In the genomic region with DNA sequence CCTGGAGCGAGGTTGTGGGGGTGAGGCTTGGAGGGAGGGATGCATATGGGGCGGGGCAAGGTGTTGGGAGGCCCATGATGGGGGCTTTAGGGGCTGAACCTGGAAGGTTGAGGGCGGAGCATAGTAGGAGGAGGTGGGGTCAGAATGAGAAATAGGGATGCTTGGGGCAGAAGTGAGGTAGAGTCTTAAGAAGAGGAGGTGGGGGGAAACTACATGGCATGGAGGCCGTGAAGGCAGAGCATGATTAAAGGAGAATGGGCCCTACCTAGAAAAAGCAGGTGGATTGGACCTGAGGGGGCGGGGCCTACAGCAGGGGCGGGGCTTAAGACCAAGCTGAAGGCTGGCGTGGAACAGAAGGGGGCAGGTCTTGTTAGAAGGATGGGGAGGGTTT, we compare ENCODE assay signal across 9 cellular contexts. TPM values are rescaled to one million over a fixed set of nuclear protein-coding genes. Genes with fewer than 3 reads are reported as not detected.
DNase-seq lines count a peak whose midpoint lies in the region; ATAC-seq, FAIRE-seq and TF ChIP-seq lines count a peak whose summit lies in the region.
"Had no signal": no experiment of that assay in that cellular context is flagged by ENCODE, and none has a peak within 500 bp of the region (broad histone marks: within the 10 kb centered on the region; RNA-seq: fewer than 3 reads in every experiment).

No MANE protein-coding gene starts in this region.

- no peak for TF ChIP-seq POLR2A in esophagus muscularis mucosa (IDR thresholded peaks at IDR 0.05; ENCODE audit: low read depth)

- intact Hi-C loops in esophagus muscularis mucosa (cut with DNase I), result no loop called here

- no peak overlapping the region for H2AFZ ChIP-seq in Loucy (ENCODE audit: low read length)

- no peaks in the 10 kb centered on the region for H3K27me3 ChIP-seq in Loucy (ENCODE audit: insufficient read depth, low read length, poor library complexity, severe bottlenecking)
- H3K27me3 ChIP-seq in esophagus muscularis mucosa, result no peaks in the 10 kb centered on the region

- H4K20me1 ChIP-seq in Loucy (ENCODE audit: insufficient read depth, low read length, poor library complexity, severe bottlenecking), result peaks cover 18% of the 10 kb centered on the region

- peak overlapping the region; percentile 95 for H3K4me3 ChIP-seq in Loucy (ENCODE audit: low read length, poor library complexity, severe bottlenecking)
- H3K4me3 ChIP-seq in esophagus muscularis mucosa, result peak overlapping the region; percentile 85 to 99 (median 90)
- H3K4me3 ChIP-seq in skin epidermis, result peak overlapping the region; percentile 57 to 98 (median 86)

- TF ChIP-seq CTCF in Loucy (conservative IDR thresholded peaks at IDR 0.05; ENCODE audit: low read length) (no peak), esophagus muscularis mucosa (IDR thresholded peaks at IDR 0.05) (no peak), D721Med (IDR thresholded peaks at IDR 0.05; ENCODE audit: insufficient read depth, missing control alignments) (no peak)

- WGBS in esophagus muscularis mucosa, result 44% methylated on average over 7 of the region's 7 CpGs

- no peaks in the 10 kb centered on the region for H3K9me2 ChIP-seq in Loucy (replicated peaks; ENCODE audit: low read depth, low read length)

- ATAC-seq in GM18502 (IDR thresholded peaks at IDR 0.05; ENCODE audit: poor library complexity, unreplicated experiment), result peak; percentile 19
- no peak for ATAC-seq in GM21390 (IDR thresholded peaks at IDR 0.05; ENCODE audit: unreplicated experiment)

- DNase-seq in activated CD4-positive, alpha-beta T cell treated with anti-CD3 and anti-CD28 coated beads, Interleukin-2, amount 50 U/mL, for 4 hours, result peak; percentile 63 to 65
- DNase-seq in esophagus muscularis mucosa (ENCODE audit: extremely low spot score) (no peak), GOT3 (lab: John Stamatoyannopoulos, UW) (no peak), D721Med (ENCODE audit: insufficient read length, low spot score) (no peak)

- FAIRE-seq in D721Med (lab: Jason Lieb, UNC), result no peak

- H3K9ac ChIP-seq in Loucy (ENCODE audit: low read depth, low read length, poor library complexity, severe bottlenecking), result no peak overlapping the region

- peak overlapping the region; percentile 51 for H3K4me2 ChIP-seq in Loucy (ENCODE audit: low read depth, low read length, poor library complexity, severe bottlenecking)

- H3K79me2 ChIP-seq in Loucy (ENCODE audit: insufficient read depth, low read length), result peaks cover 13% of the 10 kb centered on the region; the same call in 1 of the 2 replicates

- peak overlapping the region; percentile 98 to 100 (median 98) for H3K27ac ChIP-seq in esophagus muscularis mucosa (replicated peaks in 1 of 4)
- peak overlapping the region in 7 of 21 experiments; percentile 96 to 100 (median 99) for H3K27ac ChIP-seq in skin epidermis

- H3K9me3 ChIP-seq in Loucy (ENCODE audit: insufficient read depth, low read depth, low read length) (no peaks in the 10 kb centered on the region), esophagus muscularis mucosa (no peaks in the 10 kb centered on the region)

- H3K36me3 ChIP-seq in Loucy (ENCODE audit: insufficient read depth, low read length) (peaks cover 28% of the 10 kb centered on the region; the same call in 1 of the 2 replicates), esophagus muscularis mucosa (peaks cover 39 to 50% (median 48%) of the 10 kb centered on the region in 4 donors)

- no peaks in the 10 kb centered on the region for H3F3A ChIP-seq in Loucy (ENCODE audit: low read depth)

- H3K4me1 ChIP-seq in Loucy (ENCODE audit: insufficient read depth, low read length, poor library complexity, severe bottlenecking), result peaks cover 10% of the 10 kb centered on the region
- peaks cover 16 to 28% (median 26%) of the 10 kb centered on the region in 4 donors for H3K4me1 ChIP-seq in esophagus muscularis mucosa

- TF ChIP-seq EP300 in esophagus muscularis mucosa (IDR thresholded peaks at IDR 0.05), result no peak

RNA-seq across cellular contexts. Expression of a gene that starts 0.8 kb away (rescaled TPM):
- 100 to 1,000 TPM; 123 to 224 (median 191) TPM for total RNA-seq in esophagus muscularis mucosa

RNA-seq across cellular contexts. Expression of a gene that starts 7.1 kb away (rescaled TPM):
- total RNA-seq in esophagus muscularis mucosa, result 10 to 100 TPM in 3 of 4 donors, 1 to 10 TPM in 1; 8.8 to 18.0 (median 11.6) TPM

RNA-seq across cellular contexts. Expression of a gene that starts 11.6 kb away (rescaled TPM):
- total RNA-seq in esophagus muscularis mucosa, result 1 to 10 TPM in 2 of 4 donors, under 1 TPM in 2; 0.17 to 3.7 (median 0.81) TPM
- total RNA-seq: mononuclear cell had no signal

RNA-seq across cellular contexts. Expression of a gene that starts 41.7 kb away (rescaled TPM):
- total RNA-seq in esophagus muscularis mucosa, result under 1 TPM in 1 of 4 donors, not detected in 3; 0.17 TPM

RNA-seq across cellular contexts. Expression of a gene that starts 47.9 kb away (rescaled TPM):
- total RNA-seq in esophagus muscularis mucosa, result under 1 TPM; 0.32 to 0.69 (median 0.37) TPM

Comparison
In these comparisons a context has a peak if more than half of its experiments do, and no peak if none do; other contexts are left out.
1. DNase-seq: peak in activated CD4-positive, alpha-beta T cell treated with anti-CD3 and anti-CD28 coated beads, Interleukin-2, amount 50 U/mL, for 4 hours (2 of 2); none in esophagus muscularis mucosa (single experiment), GOT3 (single experiment) and D721Med (single experiment).
2. Peak in every context shown above with its lines, with median percentiles within 50 percentile points of each other: H3K4me3 ChIP-seq.